In genomic region chr18:35635171-35635570, GRCh38 we compare ENCODE assay signal across 11 cellular contexts. TPM values are rescaled to one million over a fixed set of nuclear protein-coding genes. Genes with fewer than 3 reads are reported as not detected.
DNase-seq lines count a peak whose midpoint lies in the region; ATAC-seq and TF ChIP-seq lines count a peak whose summit lies in the region.
"Had no signal": no experiment of that assay in that cellular context is flagged by ENCODE, and none has a peak within 500 bp of the region (broad histone marks: within the 10 kb centered on the region; RNA-seq: fewer than 3 reads in every experiment).

No MANE protein-coding gene starts in this region.

- H3K36me3 ChIP-seq in body of pancreas (replicated peaks in 1 of 2; ENCODE audit: insufficient read depth in 1 of 2, low read depth in 2 of 2) (no peaks in the 10 kb centered on the region), transverse colon (no peaks in the 10 kb centered on the region), PC-9 (ENCODE audit: low read depth) (no peaks in the 10 kb centered on the region; the same call in 1 of the 2 replicates)
- H3K36me3 ChIP-seq in CD8-positive, alpha-beta memory T cell (ENCODE audit: insufficient read depth, low read length): no peaks in the 10 kb centered on the region
- H3K36me3 ChIP-seq: thyroid gland had no signal

- H3K27me3 Mint-ChIP-seq in HFFc6 (ENCODE audit: insufficient read depth): no peaks in the 10 kb centered on the region; the same call in 1 of the 2 replicates
- H3K27me3 Mint-ChIP-seq in CD8-positive, alpha-beta memory T cell: no peaks in the 10 kb centered on the region
- H3K27me3 Mint-ChIP-seq: activated T-helper 17 cell treated with anti-CD3 and anti-CD28 coated beads, Interleukin-2, amount 50 U/mL, for 72 hours had no signal

- peak overlapping the region; percentile 23; the same call in 1 of the 2 replicates for H3K27ac Mint-ChIP-seq in HFFc6
- H3K27ac Mint-ChIP-seq in CD8-positive, alpha-beta memory T cell: no peak overlapping the region
- H3K27ac Mint-ChIP-seq: activated T-helper 17 cell treated with anti-CD3 and anti-CD28 coated beads, Interleukin-2, amount 50 U/mL, for 72 hours; T-helper 2 cell treated with Interferon-gamma antibody and Interleukin-4, amounts not matched to agents 5 μg/mL and 100 μg/mL, for 36 hours had no signal

- intact Hi-C loops in body of pancreas (cut with DNase I): no loop called here
- intact Hi-C loops in left colon (cut with DNase I, micrococcal nuclease): no loop called here
- intact Hi-C loops in transverse colon (cut with DNase I; ENCODE audit: low total_unique reads): no loop called here
- intact Hi-C loops in PC-9 (cut with micrococcal nuclease; ENCODE audit: unreplicated experiment): no loop called here

- H3K4me1 ChIP-seq in body of pancreas (peaks cover 20% of the 10 kb centered on the region), transverse colon (peaks cover 0 to 11% (median 1%) of the 10 kb centered on the region in 4 donors), PC-9 (replicated peaks; ENCODE audit: insufficient read depth) (no peaks in the 10 kb centered on the region)
- no peaks in the 10 kb centered on the region for H3K4me1 ChIP-seq in CD8-positive, alpha-beta memory T cell (ENCODE audit: insufficient read depth, low read length)
- H3K4me1 ChIP-seq: thyroid gland had no signal

- TF ChIP-seq CTCF in HFFc6 (IDR thresholded peaks at IDR 0.05) (no peak), body of pancreas (IDR thresholded peaks at IDR 0.05) (no peak), transverse colon (IDR thresholded peaks at IDR 0.05) (no peak), PC-9 (conservative IDR thresholded peaks at IDR 0.05) (no peak)

- TF ChIP-seq EP300 in transverse colon (IDR thresholded peaks at IDR 0.05; ENCODE audit: low read depth): peak; percentile 58

- POLR2A ChIA-PET in CD8-positive, alpha-beta memory T cell (lab: Charles Lee): no interaction called here
- POLR2A ChIA-PET in PC-9 (lab: Charles Lee; ENCODE audit: unreplicated experiment): interaction anchor here (0.6 kb wide), 1 partner anchor 54 kb away, joined by 8 read pairs; no protein-coding TSS in a partner anchor

- in situ Hi-C loops in transverse colon (cut with MboI; ENCODE audit: low pct_ligation_motif_present in 1 of 4, low pct_unique_long_range_greater_than_20kb in 1 of 4, low sequenced_read_pairs in 3 of 4): no loop called here

- no peaks in the 10 kb centered on the region for H4K20me1 ChIP-seq in PC-9 (ENCODE audit: insufficient read depth)

- H3K4me1 Mint-ChIP-seq in HFFc6 (ENCODE audit: low read depth): peaks cover 15% of the 10 kb centered on the region
- H3K4me1 Mint-ChIP-seq in CD8-positive, alpha-beta memory T cell: peaks cover 0 to 10% (median 10%) of the 10 kb centered on the region in 3 donors
- H3K4me1 Mint-ChIP-seq: activated T-helper 17 cell treated with anti-CD3 and anti-CD28 coated beads, Interleukin-2, amount 50 U/mL, for 72 hours had no signal

- H3K4me3 ChIP-seq in body of pancreas (no peak overlapping the region), transverse colon (no peak overlapping the region), PC-9 (no peak overlapping the region)
- H3K4me3 ChIP-seq in CD8-positive, alpha-beta memory T cell (ENCODE audit: low read length): no peak overlapping the region
- H3K4me3 ChIP-seq: thyroid gland had no signal

- no peak overlapping the region for H3K4me3 Mint-ChIP-seq in HFFc6
- H3K4me3 Mint-ChIP-seq in CD8-positive, alpha-beta memory T cell: no peak overlapping the region
- H3K4me3 Mint-ChIP-seq: activated T-helper 17 cell treated with anti-CD3 and anti-CD28 coated beads, Interleukin-2, amount 50 U/mL, for 72 hours; T-helper 2 cell treated with Interferon-gamma antibody and Interleukin-4, amounts not matched to agents 5 μg/mL and 100 μg/mL, for 36 hours had no signal

- no peaks in the 10 kb centered on the region for H3K9me2 ChIP-seq in PC-9 (ENCODE audit: insufficient read depth)

- no peak overlapping the region for H3K4me2 ChIP-seq in PC-9

- no peaks in the 10 kb centered on the region for H3K9me3 ChIP-seq in body of pancreas
- no peaks in the 10 kb centered on the region for H3K9me3 ChIP-seq in transverse colon
- no peaks in the 10 kb centered on the region for H3K9me3 ChIP-seq in CD8-positive, alpha-beta memory T cell (ENCODE audit: low read length)
- H3K9me3 ChIP-seq in PC-9 (ENCODE audit: insufficient read depth, low read depth): no peaks in the 10 kb centered on the region
- H3K9me3 ChIP-seq: thyroid gland had no signal

- 0 out of 2 replicates have a peak, but pooled peaks cover 5% of the 10 kb centered on the region for H3K36me3 Mint-ChIP-seq in HFFc6 (ENCODE audit: low read depth)
- H3K36me3 Mint-ChIP-seq in CD8-positive, alpha-beta memory T cell: peaks cover 10 to 25% (median 14%) of the 10 kb centered on the region in 3 donors

- ATAC-seq in body of pancreas: peak; percentile 81
- ATAC-seq in left colon: peak; percentile 34
- ATAC-seq: activated T-helper 17 cell treated with anti-CD3 and anti-CD28 coated beads, Interleukin-2, amount 50 U/mL, for 72 hours had no signal

- DNase-seq in HFFc6: peak; percentile 58
- peak in 1 of 4 donors; percentile 8 for DNase-seq in body of pancreas
- DNase-seq in left colon: no peak
- no peak for DNase-seq in transverse colon
- no peak for DNase-seq in CD8-positive, alpha-beta memory T cell
- no peak for DNase-seq in anterior cingulate cortex (lab: John Stamatoyannopoulos, UW)
- no peak for DNase-seq in PC-9
- DNase-seq: activated CD4-positive, alpha-beta T cell treated with anti-CD3 and anti-CD28 coated beads, Interleukin-2, amount 50 U/mL, for 1 hour; thyroid gland had no signal

- H3F3A ChIP-seq in PC-9 (ENCODE audit: insufficient read depth, low read depth): no peaks in the 10 kb centered on the region

- no TSS peak for BruUV-seq in PC-9 (replicated peaks; lab: Mats Ljungman, UMichigan)

- peak in 1 of 3 donors; percentile 12 for TF ChIP-seq POLR2A in body of pancreas (IDR thresholded peaks at IDR 0.05)
- TF ChIP-seq POLR2A in transverse colon (IDR thresholded peaks at IDR 0.05): no peak

- no peak overlapping the region for H2AFZ ChIP-seq in PC-9

- H3K27ac ChIP-seq in body of pancreas (peak overlapping the region in 2 of 4 donors; percentile 54 to 65), transverse colon (peak overlapping the region in 2 of 4 donors; percentile 8 to 23), PC-9 (no peak overlapping the region)
- H3K27ac ChIP-seq in CD8-positive, alpha-beta memory T cell (ENCODE audit: low read depth, low read length): no peak overlapping the region
- H3K27ac ChIP-seq: thyroid gland had no signal

- no peaks in the 10 kb centered on the region for H3K79me2 ChIP-seq in PC-9 (ENCODE audit: low read depth)

- H3K27me3 ChIP-seq in body of pancreas: no peaks in the 10 kb centered on the region
- H3K27me3 ChIP-seq in transverse colon: no peaks in the 10 kb centered on the region
- no peaks in the 10 kb centered on the region for H3K27me3 ChIP-seq in CD8-positive, alpha-beta memory T cell (ENCODE audit: insufficient read depth, low read length, poor library complexity, severe bottlenecking)
- H3K27me3 ChIP-seq in PC-9 (ENCODE audit: insufficient read depth, low read depth): no peaks in the 10 kb centered on the region
- H3K27me3 ChIP-seq: thyroid gland had no signal

- 55 to 62% methylated on average over 2 of the region's 2 CpGs for WGBS in body of pancreas, 2 donors
- WGBS in transverse colon (ENCODE audit: low coverage in 1 of 2), 2 donors: 36% methylated on average over 2 of the region's 2 CpGs; no CpG with 5 or more reads in 1 of the 2 donors

- no peaks in the 10 kb centered on the region; the same call in 1 of the 2 replicates for H3K9me3 Mint-ChIP-seq in HFFc6
- peaks cover 0 to 6% (median 2%) of the 10 kb centered on the region in 5 donors for H3K9me3 Mint-ChIP-seq in CD8-positive, alpha-beta memory T cell
- H3K9me3 Mint-ChIP-seq: activated T-helper 17 cell treated with anti-CD3 and anti-CD28 coated beads, Interleukin-2, amount 50 U/mL, for 72 hours had no signal

- CTCF ChIA-PET in CD8-positive, alpha-beta memory T cell (lab: Charles Lee): no interaction called here
- CTCF ChIA-PET in PC-9 (lab: Charles Lee): no interaction called here

RNA-seq across cellular contexts. Expression of gene GALNT1, which starts 53.6 kb away (rescaled TPM):
- total RNA-seq in HFFc6 (2021; fragmentation: NEBNext Ultra II Directional; extraction: Animal tissue kit (Norgen Biotek cat#: 25700)): 10 to 100 TPM; 36.4 to 48.2 (median 40.2) TPM
- total RNA-seq in body of pancreas (10 to 100 TPM; 27.0 to 37.2 TPM), left colon (100 to 1,000 TPM; 121 to 143 TPM), transverse colon (10 to 100 TPM; 21.7 to 86.8 (median 57.6) TPM), PC-9 (2021) (68.2 and 88.9 TPM in 2 replicates)
- 10 to 100 TPM; 43.9 to 46.1 TPM for total RNA-seq in CD8-positive, alpha-beta memory T cell
- 54.8 TPM for polyA plus RNA-seq in CD8-positive, alpha-beta memory T cell
